Comparison of ENCODE assay signal across 8 cellular contexts in genomic region chr22:24230911-24231656, GRCh38. TPM values are rescaled to one million over a fixed set of nuclear protein-coding genes. Genes with fewer than 3 reads are reported as not detected.
DNase-seq lines count a peak whose midpoint lies in the region; ATAC-seq and TF ChIP-seq lines count a peak whose summit lies in the region.

No MANE protein-coding gene starts in this region.

- no peak overlapping the region for H3K4me3 ChIP-seq in NB4 (ENCODE audit: low read depth, low read length)
- H3K4me3 ChIP-seq in fibroblast of mammary gland (ENCODE audit: control insufficient read depth, low read depth, low read length) = no peak overlapping the region

- POLR2A ChIA-PET in CD4-positive, alpha-beta T cell (lab: Charles Lee) = interaction anchor here (1.3 kb wide), 1 partner anchor 12 kb away, joined by 8 read pairs; no protein-coding TSS in a partner anchor

- no peaks in the 10 kb centered on the region for H3K9me3 Mint-ChIP-seq in CD4-positive, alpha-beta T cell

- H3K36me3 Mint-ChIP-seq in CD4-positive, alpha-beta T cell (ENCODE audit: low read depth) = no peaks in the 10 kb centered on the region

- intact Hi-C loops in CD4-positive, alpha-beta T cell (cut with DNase I, micrococcal nuclease) = loop anchor here in 1 of 2 experiments (2.0 kb wide), 1 partner anchor 98 kb away; no protein-coding TSS in a partner anchor

- H3K27ac Mint-ChIP-seq in CD4-positive, alpha-beta T cell = no peak overlapping the region

- H3K4me1 Mint-ChIP-seq in CD4-positive, alpha-beta T cell (ENCODE audit: low read depth) = peaks cover 4% of the 10 kb centered on the region

- TF ChIP-seq POLR2A in NB4 (IDR thresholded peaks at IDR 0.05; ENCODE audit: extremely low read depth, insufficient read length) = no peak

- ATAC-seq in CD4-positive, alpha-beta T cell (ENCODE audit: poor library complexity) = peak; percentile 76

- H3K9me3 ChIP-seq in CD4-positive, alpha-beta T cell (ENCODE audit: control insufficient read depth, low read length) = no peaks in the 10 kb centered on the region

- peak; percentile 46 to 73 (median 56) for DNase-seq in CD4-positive, alpha-beta T cell
- DNase-seq in NB4 (ENCODE audit: low read depth) = peak; percentile 46
- peak in 2 of 3 experiments; percentile 66 to 70 for DNase-seq in activated CD8-positive, alpha-beta memory T cell treated with anti-CD3 and anti-CD28 coated beads for 48 hours (ENCODE audit: low read depth in 2 of 3, low spot score in 2 of 3)
- DNase-seq in fibroblast of mammary gland (ENCODE audit: low read depth) = no peak
- DNase-seq in stimulated activated CD4-positive, alpha-beta T cell treated with anti-CD3 and anti-CD28 coated beads, Interleukin-15, amount 100 ng/mL, for 48 hours (ENCODE audit: low read depth in 2 of 2) = peak; percentile 35 to 61
- DNase-seq in Ammon's horn (ENCODE audit: low spot score) = no peak
- no peak for DNase-seq in NCI-H2107 (lab: John Stamatoyannopoulos, UW)
- no peak for DNase-seq in COLO829 (ENCODE audit: low spot score)

- no peak overlapping the region for H3K4me3 Mint-ChIP-seq in CD4-positive, alpha-beta T cell

- TF ChIP-seq CTCF in CD4-positive, alpha-beta T cell (IDR thresholded peaks at IDR 0.05) = peak; percentile 42
- TF ChIP-seq CTCF in NB4 (IDR thresholded peaks at IDR 0.05; ENCODE audit: low read depth, low read length) (peak; percentile 25), fibroblast of mammary gland (conservative IDR thresholded peaks at IDR 0.05; ENCODE audit: control insufficient read depth, insufficient read depth, low read depth, low read length) (peak; percentile 28)

- no peaks in the 10 kb centered on the region for H3K27me3 ChIP-seq in CD4-positive, alpha-beta T cell (ENCODE audit: control insufficient read depth, insufficient read depth, low read length)

- no peaks in the 10 kb centered on the region for H3K27me3 Mint-ChIP-seq in CD4-positive, alpha-beta T cell

- CTCF ChIA-PET in CD4-positive, alpha-beta T cell (lab: Charles Lee) = interaction anchor here (1.0 to 1.3 kb wide), 3 partner anchors 124 to 221 kb away, joined by 3 to 4 read pairs (median 3); no protein-coding TSS in a partner anchor

- no peak overlapping the region for H3K27ac ChIP-seq in CD4-positive, alpha-beta T cell (ENCODE audit: low read depth, low read length)

RNA-seq across cellular contexts. Expression of gene GGT5, which starts 13.8 kb away (rescaled TPM):
- not detected for total RNA-seq in CD4-positive, alpha-beta T cell

RNA-seq across cellular contexts. Expression of gene SPECC1L, which starts 39.5 kb away (rescaled TPM):
- total RNA-seq in CD4-positive, alpha-beta T cell = 10 to 100 TPM; 27.5 to 31.8 TPM

RNA-seq across cellular contexts. Expression of gene SUSD2, which starts 49.8 kb away (rescaled TPM):
- total RNA-seq in CD4-positive, alpha-beta T cell = 1 to 10 TPM in 1 of 2 experiments, under 1 TPM in 1; 0.80 to 1.5 TPM

Comparison
In these comparisons a context has a peak if more than half of its experiments do, and no peak if none do; other contexts are left out.
1. DNase-seq: peak in CD4-positive, alpha-beta T cell (10 of 10), NB4 (single experiment), activated CD8-positive, alpha-beta memory T cell treated with anti-CD3 and anti-CD28 coated beads for 48 hours (2 of 3) and stimulated activated CD4-positive, alpha-beta T cell treated with anti-CD3 and anti-CD28 coated beads, Interleukin-15, amount 100 ng/mL, for 48 hours (2 of 2); none in fibroblast of mammary gland (single experiment), Ammon's horn (single experiment), NCI-H2107 (single experiment) and COLO829 (single experiment).
2. Peak in every context shown above with its lines, with median percentiles within 50 percentile points of each other: CTCF ChIP-seq.